9 cellular contexts compared by ENCODE assay signal in the genomic region with DNA sequence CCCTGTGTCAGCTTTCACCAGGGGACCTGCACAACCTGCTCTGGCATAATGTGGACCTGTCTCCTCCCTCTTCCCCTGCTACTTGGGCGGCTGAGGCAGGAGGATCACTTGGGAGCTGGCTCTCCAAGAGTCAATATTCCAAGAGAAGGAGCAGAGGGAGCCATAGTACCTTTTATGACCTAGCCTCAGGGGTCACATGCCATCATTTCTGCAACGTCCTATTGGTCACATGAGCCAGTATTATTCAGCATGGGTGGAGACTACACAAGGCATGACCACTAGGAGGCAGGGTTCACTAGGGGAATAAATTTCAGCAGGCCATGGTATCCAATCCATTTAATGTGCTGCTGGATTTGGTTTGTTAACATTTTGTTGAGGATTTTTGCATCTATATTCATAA.
DNase-seq lines count a peak whose midpoint lies in the region; ATAC-seq and FAIRE-seq lines count a peak whose summit lies in the region.
"Had no signal": no experiment of that assay in that cellular context is flagged by ENCODE, and none has a peak within 500 bp of the region (broad histone marks: within the 10 kb centered on the region; RNA-seq: fewer than 3 reads in every experiment).

No MANE protein-coding gene starts in this region.

- peak; percentile 58 for FAIRE-seq in GM18507 (lab: Jason Lieb, UNC)

- H3K9me3 ChIP-seq in effector memory CD4-positive, alpha-beta T cell (ENCODE audit: control insufficient read depth, low read length): no peaks in the 10 kb centered on the region

- no peaks in the 10 kb centered on the region for H3K4me1 ChIP-seq in effector memory CD4-positive, alpha-beta T cell (ENCODE audit: control insufficient read depth, insufficient read depth, low read length, poor library complexity, severe bottlenecking)
- H3K4me1 ChIP-seq: HAP-1 had no signal

- no peak overlapping the region for H3K27ac ChIP-seq in effector memory CD4-positive, alpha-beta T cell (ENCODE audit: insufficient read depth, low read length, poor library complexity, severe bottlenecking)

- no peaks in the 10 kb centered on the region for H3K36me3 ChIP-seq in effector memory CD4-positive, alpha-beta T cell (ENCODE audit: control insufficient read depth, insufficient read depth, low read length)
- H3K36me3 ChIP-seq: HAP-1 had no signal

- H3K27me3 ChIP-seq in effector memory CD4-positive, alpha-beta T cell (replicated peaks; ENCODE audit: control insufficient read depth, insufficient read depth, low read length, poor library complexity, severe bottlenecking): no peaks in the 10 kb centered on the region

- no peak overlapping the region for H3K4me3 ChIP-seq in effector memory CD4-positive, alpha-beta T cell (ENCODE audit: insufficient read depth, low read depth, low read length, poor library complexity, severe bottlenecking)
- H3K4me3 ChIP-seq: HAP-1 had no signal

- in situ Hi-C loops in ACHN (cut with HindIII; ENCODE audit: low pct_ligation_motif_present, low pct_unique_long_range_greater_than_20kb, low sequenced_read_pairs): no loop called here

- ATAC-seq in GM18861 (IDR thresholded peaks at IDR 0.05; ENCODE audit: unreplicated experiment) (no peak), GM19395 (IDR thresholded peaks at IDR 0.05; ENCODE audit: unreplicated experiment) (no peak)

- DNase-seq in ACHN: peak; percentile 25
- no peak for DNase-seq in GM18507 (ENCODE audit: extremely low spot score, insufficient read length, low read depth)
- peak; percentile 52 for DNase-seq in SW480 (ENCODE audit: low spot score)
- DNase-seq in effector memory CD4-positive, alpha-beta T cell: peak in 2 of 3 donors; percentile 23 to 27
- peak; percentile 34 for DNase-seq in stimulated activated CD4-positive, alpha-beta T cell treated with anti-CD3 and anti-CD28 coated beads, Interleukin-12 subunit alpha, Interleukin-12 subunit beta, amount 100 ng/mL, for 4 hours
- DNase-seq in NCI-H1436 treated with DMSO at 0.1 percent for 48 hours (lab: John Stamatoyannopoulos, UW): no peak

Comparison
In these comparisons a context has a peak if more than half of its experiments do, and no peak if none do; other contexts are left out.
1. DNase-seq: peak in ACHN (single experiment), SW480 (single experiment), effector memory CD4-positive, alpha-beta T cell (2 of 3) and stimulated activated CD4-positive, alpha-beta T cell treated with anti-CD3 and anti-CD28 coated beads, Interleukin-12 subunit alpha, Interleukin-12 subunit beta, amount 100 ng/mL, for 4 hours (single experiment); none in GM18507 (single experiment) and NCI-H1436 treated with DMSO at 0.1 percent for 48 hours (single experiment).